In the genomic region with DNA sequence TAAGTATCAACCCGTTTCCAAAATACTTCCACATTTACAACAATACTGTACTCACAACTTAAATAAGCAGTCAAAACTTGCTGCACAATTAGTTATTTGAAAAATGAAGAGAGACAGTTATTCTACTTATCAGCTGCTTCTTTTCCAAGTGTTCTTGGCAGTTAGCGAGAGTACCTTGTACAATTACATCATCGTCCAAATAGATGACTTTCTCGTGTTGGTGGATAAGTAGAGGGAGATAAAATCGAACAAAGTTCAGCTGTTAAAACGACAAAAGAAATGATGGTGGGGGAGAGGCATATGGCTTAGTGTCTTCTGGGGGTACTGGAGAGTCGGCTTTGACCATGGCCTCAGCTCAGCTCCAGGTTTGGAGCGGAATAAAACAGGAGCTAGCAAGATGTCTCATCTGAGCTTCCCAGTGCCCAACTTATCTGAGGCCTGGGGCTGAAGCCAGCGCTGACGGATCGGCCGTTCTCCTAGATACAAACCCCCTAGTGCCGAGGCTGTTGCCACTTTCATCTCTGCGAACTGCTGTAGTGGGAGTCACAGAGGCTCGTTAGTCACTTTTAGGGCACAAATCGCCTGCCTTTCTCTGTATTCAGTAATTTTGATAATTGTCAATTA, we compare ENCODE assay signal across 1 cellular context.
TF ChIP-seq lines count a peak whose summit lies in the region.

No MANE protein-coding gene starts in this region.

TF ChIP-seq in K562, 482 proteins besides CTCF, POLR2A, EP300 and RAD21:
- TF ChIP-seq, protein P1, sequence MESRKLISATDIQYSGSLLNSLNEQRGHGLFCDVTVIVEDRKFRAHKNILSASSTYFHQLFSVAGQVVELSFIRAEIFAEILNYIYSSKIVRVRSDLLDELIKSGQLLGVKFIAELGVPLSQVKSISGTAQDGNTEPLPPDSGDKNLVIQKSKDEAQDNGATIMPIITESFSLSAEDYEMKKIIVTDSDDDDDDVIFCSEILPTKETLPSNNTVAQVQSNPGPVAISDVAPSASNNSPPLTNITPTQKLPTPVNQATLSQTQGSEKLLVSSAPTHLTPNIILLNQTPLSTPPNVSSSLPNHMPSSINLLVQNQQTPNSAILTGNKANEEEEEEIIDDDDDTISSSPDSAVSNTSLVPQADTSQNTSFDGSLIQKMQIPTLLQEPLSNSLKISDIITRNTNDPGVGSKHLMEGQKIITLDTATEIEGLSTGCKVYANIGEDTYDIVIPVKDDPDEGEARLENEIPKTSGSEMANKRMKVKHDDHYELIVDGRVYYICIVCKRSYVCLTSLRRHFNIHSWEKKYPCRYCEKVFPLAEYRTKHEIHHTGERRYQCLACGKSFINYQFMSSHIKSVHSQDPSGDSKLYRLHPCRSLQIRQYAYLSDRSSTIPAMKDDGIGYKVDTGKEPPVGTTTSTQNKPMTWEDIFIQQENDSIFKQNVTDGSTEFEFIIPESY (CRISPR knock-in tag; IDR thresholded peaks at IDR 0.05) = no peak
- TF ChIP-seq, protein P2, sequence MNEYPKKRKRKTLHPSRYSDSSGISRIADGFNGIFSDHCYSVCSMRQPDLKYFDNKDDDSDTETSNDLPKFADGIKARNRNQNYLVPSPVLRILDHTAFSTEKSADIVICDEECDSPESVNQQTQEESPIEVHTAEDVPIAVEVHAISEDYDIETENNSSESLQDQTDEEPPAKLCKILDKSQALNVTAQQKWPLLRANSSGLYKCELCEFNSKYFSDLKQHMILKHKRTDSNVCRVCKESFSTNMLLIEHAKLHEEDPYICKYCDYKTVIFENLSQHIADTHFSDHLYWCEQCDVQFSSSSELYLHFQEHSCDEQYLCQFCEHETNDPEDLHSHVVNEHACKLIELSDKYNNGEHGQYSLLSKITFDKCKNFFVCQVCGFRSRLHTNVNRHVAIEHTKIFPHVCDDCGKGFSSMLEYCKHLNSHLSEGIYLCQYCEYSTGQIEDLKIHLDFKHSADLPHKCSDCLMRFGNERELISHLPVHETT (CRISPR knock-in tag; conservative IDR thresholded peaks at IDR 0.05 in 1 of 2, IDR thresholded peaks at IDR 0.05 in 1 of 2) = 0 out of 4 replicates have a peak, but pooled peaks of 1 of the 2 experiments have one; percentile 29
- TF ChIP-seq, protein P3, sequence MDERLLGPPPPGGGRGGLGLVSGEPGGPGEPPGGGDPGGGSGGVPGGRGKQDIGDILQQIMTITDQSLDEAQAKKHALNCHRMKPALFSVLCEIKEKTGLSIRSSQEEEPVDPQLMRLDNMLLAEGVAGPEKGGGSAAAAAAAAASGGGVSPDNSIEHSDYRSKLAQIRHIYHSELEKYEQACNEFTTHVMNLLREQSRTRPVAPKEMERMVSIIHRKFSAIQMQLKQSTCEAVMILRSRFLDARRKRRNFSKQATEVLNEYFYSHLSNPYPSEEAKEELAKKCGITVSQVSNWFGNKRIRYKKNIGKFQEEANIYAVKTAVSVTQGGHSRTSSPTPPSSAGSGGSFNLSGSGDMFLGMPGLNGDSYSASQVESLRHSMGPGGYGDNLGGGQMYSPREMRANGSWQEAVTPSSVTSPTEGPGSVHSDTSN (CRISPR knock-in tag; IDR thresholded peaks at IDR 0.05; ENCODE audit: low read depth) = no peak
- TF ChIP-seq, protein P3 (tag; conservative IDR thresholded peaks at IDR 0.05; ENCODE audit: low read depth) = 0 out of 2 replicates have a peak, but pooled peaks have one; percentile 7
- no peak for TF ChIP-seq NR4A1 (CRISPR knock-in tag; IDR thresholded peaks at IDR 0.05)
- 0 out of 2 replicates have a peak, but pooled peaks have one; percentile 31 for TF ChIP-seq NR4A1 (tag; IDR thresholded peaks at IDR 0.05)
- TF ChIP-seq, protein P4, sequence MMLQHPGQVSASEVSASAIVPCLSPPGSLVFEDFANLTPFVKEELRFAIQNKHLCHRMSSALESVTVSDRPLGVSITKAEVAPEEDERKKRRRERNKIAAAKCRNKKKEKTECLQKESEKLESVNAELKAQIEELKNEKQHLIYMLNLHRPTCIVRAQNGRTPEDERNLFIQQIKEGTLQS (IDR thresholded peaks at IDR 0.05) = peak; percentile 89
- TF ChIP-seq, protein P4 (CRISPR knock-in tag; conservative IDR thresholded peaks at IDR 0.05) = no peak
- peak; percentile 55; the same call in 1 of the 2 replicates for TF ChIP-seq JUND (IDR thresholded peaks at IDR 0.05; ENCODE audit: borderline replicate concordance, low read depth, low read length)
- TF ChIP-seq JUND (tag; IDR thresholded peaks at IDR 0.05; ENCODE audit: borderline replicate concordance, low read depth, low read length) = peak; percentile 70; the same call in 2 of the 3 replicates
- no peak for TF ChIP-seq ZFP36 (IDR thresholded peaks at IDR 0.05; ENCODE audit: low read depth, low read length, partially characterized antibody)
- peak; percentile 55 for TF ChIP-seq SOX6 (IDR thresholded peaks at IDR 0.05)
- TF ChIP-seq TAL1 (IDR thresholded peaks at IDR 0.05) = peak; percentile 12; the same call in 1 of the 2 replicates
- TF ChIP-seq, protein P5, sequence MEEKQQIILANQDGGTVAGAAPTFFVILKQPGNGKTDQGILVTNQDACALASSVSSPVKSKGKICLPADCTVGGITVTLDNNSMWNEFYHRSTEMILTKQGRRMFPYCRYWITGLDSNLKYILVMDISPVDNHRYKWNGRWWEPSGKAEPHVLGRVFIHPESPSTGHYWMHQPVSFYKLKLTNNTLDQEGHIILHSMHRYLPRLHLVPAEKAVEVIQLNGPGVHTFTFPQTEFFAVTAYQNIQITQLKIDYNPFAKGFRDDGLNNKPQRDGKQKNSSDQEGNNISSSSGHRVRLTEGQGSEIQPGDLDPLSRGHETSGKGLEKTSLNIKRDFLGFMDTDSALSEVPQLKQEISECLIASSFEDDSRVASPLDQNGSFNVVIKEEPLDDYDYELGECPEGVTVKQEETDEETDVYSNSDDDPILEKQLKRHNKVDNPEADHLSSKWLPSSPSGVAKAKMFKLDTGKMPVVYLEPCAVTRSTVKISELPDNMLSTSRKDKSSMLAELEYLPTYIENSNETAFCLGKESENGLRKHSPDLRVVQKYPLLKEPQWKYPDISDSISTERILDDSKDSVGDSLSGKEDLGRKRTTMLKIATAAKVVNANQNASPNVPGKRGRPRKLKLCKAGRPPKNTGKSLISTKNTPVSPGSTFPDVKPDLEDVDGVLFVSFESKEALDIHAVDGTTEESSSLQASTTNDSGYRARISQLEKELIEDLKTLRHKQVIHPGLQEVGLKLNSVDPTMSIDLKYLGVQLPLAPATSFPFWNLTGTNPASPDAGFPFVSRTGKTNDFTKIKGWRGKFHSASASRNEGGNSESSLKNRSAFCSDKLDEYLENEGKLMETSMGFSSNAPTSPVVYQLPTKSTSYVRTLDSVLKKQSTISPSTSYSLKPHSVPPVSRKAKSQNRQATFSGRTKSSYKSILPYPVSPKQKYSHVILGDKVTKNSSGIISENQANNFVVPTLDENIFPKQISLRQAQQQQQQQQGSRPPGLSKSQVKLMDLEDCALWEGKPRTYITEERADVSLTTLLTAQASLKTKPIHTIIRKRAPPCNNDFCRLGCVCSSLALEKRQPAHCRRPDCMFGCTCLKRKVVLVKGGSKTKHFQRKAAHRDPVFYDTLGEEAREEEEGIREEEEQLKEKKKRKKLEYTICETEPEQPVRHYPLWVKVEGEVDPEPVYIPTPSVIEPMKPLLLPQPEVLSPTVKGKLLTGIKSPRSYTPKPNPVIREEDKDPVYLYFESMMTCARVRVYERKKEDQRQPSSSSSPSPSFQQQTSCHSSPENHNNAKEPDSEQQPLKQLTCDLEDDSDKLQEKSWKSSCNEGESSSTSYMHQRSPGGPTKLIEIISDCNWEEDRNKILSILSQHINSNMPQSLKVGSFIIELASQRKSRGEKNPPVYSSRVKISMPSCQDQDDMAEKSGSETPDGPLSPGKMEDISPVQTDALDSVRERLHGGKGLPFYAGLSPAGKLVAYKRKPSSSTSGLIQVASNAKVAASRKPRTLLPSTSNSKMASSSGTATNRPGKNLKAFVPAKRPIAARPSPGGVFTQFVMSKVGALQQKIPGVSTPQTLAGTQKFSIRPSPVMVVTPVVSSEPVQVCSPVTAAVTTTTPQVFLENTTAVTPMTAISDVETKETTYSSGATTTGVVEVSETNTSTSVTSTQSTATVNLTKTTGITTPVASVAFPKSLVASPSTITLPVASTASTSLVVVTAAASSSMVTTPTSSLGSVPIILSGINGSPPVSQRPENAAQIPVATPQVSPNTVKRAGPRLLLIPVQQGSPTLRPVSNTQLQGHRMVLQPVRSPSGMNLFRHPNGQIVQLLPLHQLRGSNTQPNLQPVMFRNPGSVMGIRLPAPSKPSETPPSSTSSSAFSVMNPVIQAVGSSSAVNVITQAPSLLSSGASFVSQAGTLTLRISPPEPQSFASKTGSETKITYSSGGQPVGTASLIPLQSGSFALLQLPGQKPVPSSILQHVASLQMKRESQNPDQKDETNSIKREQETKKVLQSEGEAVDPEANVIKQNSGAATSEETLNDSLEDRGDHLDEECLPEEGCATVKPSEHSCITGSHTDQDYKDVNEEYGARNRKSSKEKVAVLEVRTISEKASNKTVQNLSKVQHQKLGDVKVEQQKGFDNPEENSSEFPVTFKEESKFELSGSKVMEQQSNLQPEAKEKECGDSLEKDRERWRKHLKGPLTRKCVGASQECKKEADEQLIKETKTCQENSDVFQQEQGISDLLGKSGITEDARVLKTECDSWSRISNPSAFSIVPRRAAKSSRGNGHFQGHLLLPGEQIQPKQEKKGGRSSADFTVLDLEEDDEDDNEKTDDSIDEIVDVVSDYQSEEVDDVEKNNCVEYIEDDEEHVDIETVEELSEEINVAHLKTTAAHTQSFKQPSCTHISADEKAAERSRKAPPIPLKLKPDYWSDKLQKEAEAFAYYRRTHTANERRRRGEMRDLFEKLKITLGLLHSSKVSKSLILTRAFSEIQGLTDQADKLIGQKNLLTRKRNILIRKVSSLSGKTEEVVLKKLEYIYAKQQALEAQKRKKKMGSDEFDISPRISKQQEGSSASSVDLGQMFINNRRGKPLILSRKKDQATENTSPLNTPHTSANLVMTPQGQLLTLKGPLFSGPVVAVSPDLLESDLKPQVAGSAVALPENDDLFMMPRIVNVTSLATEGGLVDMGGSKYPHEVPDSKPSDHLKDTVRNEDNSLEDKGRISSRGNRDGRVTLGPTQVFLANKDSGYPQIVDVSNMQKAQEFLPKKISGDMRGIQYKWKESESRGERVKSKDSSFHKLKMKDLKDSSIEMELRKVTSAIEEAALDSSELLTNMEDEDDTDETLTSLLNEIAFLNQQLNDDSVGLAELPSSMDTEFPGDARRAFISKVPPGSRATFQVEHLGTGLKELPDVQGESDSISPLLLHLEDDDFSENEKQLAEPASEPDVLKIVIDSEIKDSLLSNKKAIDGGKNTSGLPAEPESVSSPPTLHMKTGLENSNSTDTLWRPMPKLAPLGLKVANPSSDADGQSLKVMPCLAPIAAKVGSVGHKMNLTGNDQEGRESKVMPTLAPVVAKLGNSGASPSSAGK (IDR thresholded peaks at IDR 0.05) = no peak
- TF ChIP-seq SP2 (IDR thresholded peaks at IDR 0.05; ENCODE audit: extremely low read depth, low read depth, low read length, poor library complexity, severe bottlenecking) = no peak
- TF ChIP-seq ATF7 (IDR thresholded peaks at IDR 0.05) = peak; percentile 87
- TF ChIP-seq DPF2 (IDR thresholded peaks at IDR 0.05) = 0 out of 2 replicates have a peak, but pooled peaks have one; percentile 20
- no peak for TF ChIP-seq CEBPG (CRISPR knock-in tag; IDR thresholded peaks at IDR 0.05)
- TF ChIP-seq CEBPG (tag; conservative IDR thresholded peaks at IDR 0.05 in 1 of 2, IDR thresholded peaks at IDR 0.05 in 1 of 2) = peak in 1 of 2 experiments; percentile 68; a peak in 2 of 4 replicates
- no peak for TF ChIP-seq YBX1 (IDR thresholded peaks at IDR 0.05)
- peak; percentile 18; the same call in 1 of the 2 replicates for TF ChIP-seq L3MBTL2 (IDR thresholded peaks at IDR 0.05)
- 0 out of 2 replicates have a peak, but pooled peaks have one; percentile 10 for TF ChIP-seq ZNF766 (CRISPR knock-in tag; conservative IDR thresholded peaks at IDR 0.05)
- TF ChIP-seq, protein P6, sequence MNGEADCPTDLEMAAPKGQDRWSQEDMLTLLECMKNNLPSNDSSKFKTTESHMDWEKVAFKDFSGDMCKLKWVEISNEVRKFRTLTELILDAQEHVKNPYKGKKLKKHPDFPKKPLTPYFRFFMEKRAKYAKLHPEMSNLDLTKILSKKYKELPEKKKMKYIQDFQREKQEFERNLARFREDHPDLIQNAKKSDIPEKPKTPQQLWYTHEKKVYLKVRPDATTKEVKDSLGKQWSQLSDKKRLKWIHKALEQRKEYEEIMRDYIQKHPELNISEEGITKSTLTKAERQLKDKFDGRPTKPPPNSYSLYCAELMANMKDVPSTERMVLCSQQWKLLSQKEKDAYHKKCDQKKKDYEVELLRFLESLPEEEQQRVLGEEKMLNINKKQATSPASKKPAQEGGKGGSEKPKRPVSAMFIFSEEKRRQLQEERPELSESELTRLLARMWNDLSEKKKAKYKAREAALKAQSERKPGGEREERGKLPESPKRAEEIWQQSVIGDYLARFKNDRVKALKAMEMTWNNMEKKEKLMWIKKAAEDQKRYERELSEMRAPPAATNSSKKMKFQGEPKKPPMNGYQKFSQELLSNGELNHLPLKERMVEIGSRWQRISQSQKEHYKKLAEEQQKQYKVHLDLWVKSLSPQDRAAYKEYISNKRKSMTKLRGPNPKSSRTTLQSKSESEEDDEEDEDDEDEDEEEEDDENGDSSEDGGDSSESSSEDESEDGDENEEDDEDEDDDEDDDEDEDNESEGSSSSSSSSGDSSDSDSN (IDR thresholded peaks at IDR 0.05; ENCODE audit: borderline replicate concordance in 1 of 2, low read depth in 2 of 2, low read length in 2 of 2) = 0 out of 4 replicates have a peak, but pooled peaks have one; percentile 7 to 30
- TF ChIP-seq ARID1B (IDR thresholded peaks at IDR 0.05) = peak; percentile 33; the same call in 1 of the 2 replicates
- no peak for TF ChIP-seq ZNF551 (CRISPR knock-in tag; IDR thresholded peaks at IDR 0.05)
- TF ChIP-seq FOSL1 (tag; conservative IDR thresholded peaks at IDR 0.05) = 0 out of 2 replicates have a peak, but pooled peaks have one; percentile 14
- TF ChIP-seq TCFL5 (CRISPR knock-in tag; conservative IDR thresholded peaks at IDR 0.05) = no peak
- 0 out of 2 replicates have a peak, but pooled peaks have one; percentile 7 for TF ChIP-seq MYC (IDR thresholded peaks at IDR 0.05; ENCODE audit: low read depth, low read length)
- no peak for TF ChIP-seq MYC (CRISPR knock-in tag; IDR thresholded peaks at IDR 0.05; ENCODE audit: borderline replicate concordance, low read depth)
- TF ChIP-seq ELF4 (CRISPR knock-in tag; IDR thresholded peaks at IDR 0.05) = no peak
